ENCODE assay signal across 9 cellular contexts in the genomic region with DNA sequence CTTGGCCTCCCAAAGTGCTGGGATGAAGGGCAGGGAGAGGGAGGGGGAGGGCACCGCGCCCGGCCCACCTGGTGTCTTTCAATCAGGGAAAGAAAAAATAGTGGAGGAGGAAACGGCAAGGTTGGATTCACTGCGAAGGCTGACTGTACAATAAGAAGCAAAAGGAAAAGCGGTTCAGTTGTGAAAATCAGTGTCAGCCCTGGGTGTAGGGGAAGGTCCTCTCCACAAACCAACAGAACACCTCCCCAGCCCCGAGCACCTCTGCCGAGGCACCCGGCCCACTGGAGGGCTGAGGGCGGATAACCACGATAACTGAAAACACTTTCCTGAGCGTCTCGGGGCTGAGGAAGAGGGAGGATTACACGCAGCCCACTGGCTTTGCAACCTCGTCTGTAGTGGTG. TPM values are rescaled to one million over a fixed set of nuclear protein-coding genes. Genes with fewer than 3 reads are reported as not detected.
DNase-seq lines count a peak whose midpoint lies in the region; ATAC-seq and TF ChIP-seq lines count a peak whose summit lies in the region.
"Had no signal": no experiment of that assay in that cellular context is flagged by ENCODE, and none has a peak within 500 bp of the region (broad histone marks: within the 10 kb centered on the region; RNA-seq: fewer than 3 reads in every experiment).

No MANE protein-coding gene starts in this region.

- peaks cover 0 to 19% (median 15%) of the 10 kb centered on the region in 9 donors for H3K36me3 ChIP-seq in heart left ventricle
- H3K36me3 ChIP-seq in kidney epithelial cell (ENCODE audit: control insufficient read depth, insufficient read depth, low read length): no peaks in the 10 kb centered on the region
- H3K36me3 ChIP-seq in transverse colon: peaks cover 0 to 15% (median 7%) of the 10 kb centered on the region in 4 donors

- H3K4me3 Mint-ChIP-seq in activated naive CD4-positive, alpha-beta T cell treated with anti-CD3 and anti-CD28 coated beads for 36 hours: peak overlapping the region; percentile 70

- TF ChIP-seq POLR2A in heart left ventricle (IDR thresholded peaks at IDR 0.05) (no peak), transverse colon (IDR thresholded peaks at IDR 0.05) (no peak)

- intact Hi-C loops in heart left ventricle (cut with DNase I): loop anchor here (2.0 to 10.0 kb wide), 8 partner anchors 56 to 264 kb away; a partner anchor contains a TSS
- intact Hi-C loops in Right ventricle myocardium inferior (cut with DNase I): loop anchor here (5.0 to 10.0 kb wide), 3 partner anchors 51 to 262 kb away; no protein-coding TSS in a partner anchor
- intact Hi-C loops in activated naive CD4-positive, alpha-beta T cell treated with anti-CD3 and anti-CD28 coated beads for 36 hours (cut with micrococcal nuclease): loop anchor here (10.0 kb wide), 1 partner anchor 412 kb away; a partner anchor contains a TSS
- intact Hi-C loops in transverse colon (cut with DNase I; ENCODE audit: low total_unique reads): loop anchor here (5.0 kb wide), 1 partner anchor 174 kb away; no protein-coding TSS in a partner anchor

- H3K4me3 ChIP-seq in heart left ventricle (peak overlapping the region in 11 of 12 donors; percentile 57 to 98 (median 95)), kidney epithelial cell (ENCODE audit: low read depth, low read length) (peak overlapping the region; percentile 62), transverse colon (peak overlapping the region in 1 of 4 donors; percentile 80)

- in situ Hi-C loops in transverse colon (cut with MboI; ENCODE audit: low pct_ligation_motif_present in 1 of 4, low pct_unique_long_range_greater_than_20kb in 1 of 4, low sequenced_read_pairs in 3 of 4): loop anchor here in 1 of 4 donors (10.0 kb wide), 1 partner anchor 172 kb away; no protein-coding TSS in a partner anchor

- no peak for TF ChIP-seq EP300 in transverse colon (IDR thresholded peaks at IDR 0.05; ENCODE audit: low read depth)

- TF ChIP-seq CTCF in heart left ventricle (IDR thresholded peaks at IDR 0.05) (no peak), kidney epithelial cell (IDR thresholded peaks at IDR 0.05; ENCODE audit: insufficient read depth, low read length, poor library complexity, severe bottlenecking) (no peak), transverse colon (IDR thresholded peaks at IDR 0.05) (no peak)

- no peak for DNase-seq in heart left ventricle
- DNase-seq in Right ventricle myocardium inferior (ENCODE audit: missing footprints): no peak
- DNase-seq in activated naive CD4-positive, alpha-beta T cell treated with anti-CD3 and anti-CD28 coated beads for 36 hours: peak; percentile 31
- no peak for DNase-seq in kidney epithelial cell (ENCODE audit: low read depth)
- DNase-seq in transverse colon: no peak
- no peak for DNase-seq in putamen (ENCODE audit: low spot score)
- DNase-seq in NCI-H2196 treated with DMSO at 0.1 percent for 48 hours (lab: John Stamatoyannopoulos, UW; ENCODE audit: unreplicated experiment): no peak
- DNase-seq: NCI-H446 treated with DMSO at 0.1 percent for 48 hours had no signal

- no peak for ATAC-seq in heart left ventricle
- ATAC-seq in Right ventricle myocardium inferior: no peak
- no peak for ATAC-seq in HG03565 (IDR thresholded peaks at IDR 0.05; ENCODE audit: unreplicated experiment)

- CTCF ChIA-PET in activated naive CD4-positive, alpha-beta T cell treated with anti-CD3 and anti-CD28 coated beads for 36 hours (lab: Charles Lee): interaction anchor here (0.6 to 1.1 kb wide), 2 partner anchors 23 to 266 kb away, joined by 3 read pairs; no protein-coding TSS in a partner anchor

- H3K27me3 ChIP-seq in heart left ventricle (no peaks in the 10 kb centered on the region), kidney epithelial cell (ENCODE audit: control insufficient read depth, insufficient read depth, low read length) (no peaks in the 10 kb centered on the region), transverse colon (no peaks in the 10 kb centered on the region)

- H3K4me1 ChIP-seq in heart left ventricle (peaks cover 4 to 54% (median 41%) of the 10 kb centered on the region in 12 donors), transverse colon (peaks cover 20 to 68% (median 56%) of the 10 kb centered on the region in 4 donors)

- no peaks in the 10 kb centered on the region for H3K9me3 Mint-ChIP-seq in activated naive CD4-positive, alpha-beta T cell treated with anti-CD3 and anti-CD28 coated beads for 36 hours

- no peaks in the 10 kb centered on the region for H3K36me3 Mint-ChIP-seq in activated naive CD4-positive, alpha-beta T cell treated with anti-CD3 and anti-CD28 coated beads for 36 hours (ENCODE audit: low read depth)

- H3K4me1 Mint-ChIP-seq in activated naive CD4-positive, alpha-beta T cell treated with anti-CD3 and anti-CD28 coated beads for 36 hours (ENCODE audit: low read depth): peaks cover 31% of the 10 kb centered on the region

- H3K27ac ChIP-seq in heart left ventricle (peak overlapping the region; percentile 89 to 100 (median 97)), transverse colon (peak overlapping the region; percentile 92 to 97 (median 93))

- 33 to 45% (median 39%) methylated on average over 15 of the region's 15 CpGs for WGBS in heart left ventricle, 4 donors
- 62% methylated on average over 15 of the region's 15 CpGs; no CpG with 5 or more reads in 1 of the 2 donors for WGBS in transverse colon (ENCODE audit: low coverage in 1 of 2), 2 donors

- H3K27me3 Mint-ChIP-seq in activated naive CD4-positive, alpha-beta T cell treated with anti-CD3 and anti-CD28 coated beads for 36 hours (ENCODE audit: low read depth): no peaks in the 10 kb centered on the region

- no peaks in the 10 kb centered on the region for H3K9me3 ChIP-seq in heart left ventricle
- H3K9me3 ChIP-seq in transverse colon: no peaks in the 10 kb centered on the region

- H3K27ac Mint-ChIP-seq in activated naive CD4-positive, alpha-beta T cell treated with anti-CD3 and anti-CD28 coated beads for 36 hours: peak overlapping the region; percentile 75

RNA-seq across cellular contexts. Expression of a gene that starts 1.4 kb away (rescaled TPM):
- total RNA-seq in heart left ventricle (100 to 1,000 TPM in 4 of 9 donors, 10 to 100 TPM in 5; 84.0 to 168 (median 95.9) TPM), Right ventricle myocardium inferior (96.1 TPM), kidney epithelial cell (126 and 144 TPM in 2 replicates), transverse colon (100 to 1,000 TPM; 168 to 408 (median 285) TPM)
- polyA plus RNA-seq in heart left ventricle: 100 to 1,000 TPM in 1 of 2 donors, 10 to 100 TPM in 1; 92.4 to 101 TPM
- total RNA-seq in activated naive CD4-positive, alpha-beta T cell treated with anti-CD3 and anti-CD28 coated beads for 36 hours: 10 to 100 TPM; 62.4 to 67.7 TPM

RNA-seq across cellular contexts. Expression of a gene that starts 16.4 kb away (rescaled TPM):
- total RNA-seq in heart left ventricle: 100 to 1,000 TPM in 1 of 9 donors, 10 to 100 TPM in 8; 53.6 to 123 (median 67.7) TPM
- 10 to 100 TPM; 53.9 to 80.8 TPM for polyA plus RNA-seq in heart left ventricle
- 64.9 TPM for total RNA-seq in Right ventricle myocardium inferior
- 100 to 1,000 TPM; 174 to 177 TPM for total RNA-seq in activated naive CD4-positive, alpha-beta T cell treated with anti-CD3 and anti-CD28 coated beads for 36 hours
- total RNA-seq in kidney epithelial cell: 133 and 171 TPM in 2 replicates
- 100 to 1,000 TPM; 109 to 281 (median 142) TPM for total RNA-seq in transverse colon

RNA-seq across cellular contexts. Expression of a gene that starts 53.7 kb away (rescaled TPM):
- total RNA-seq in heart left ventricle (1,000 to 10,000 TPM in 6 of 9 donors, 100 to 1,000 TPM in 3; 701 to 3,315 (median 1,152) TPM), Right ventricle myocardium inferior (1,162 TPM), kidney epithelial cell (11,644 and 17,833 TPM in 2 replicates), transverse colon (1,000 to 10,000 TPM; 3,190 to 3,814 (median 3,321) TPM)
- 1,000 to 10,000 TPM; 2,775 to 5,500 TPM for polyA plus RNA-seq in heart left ventricle
- total RNA-seq in activated naive CD4-positive, alpha-beta T cell treated with anti-CD3 and anti-CD28 coated beads for 36 hours: 1,000 to 10,000 TPM; 3,875 to 3,899 TPM
